10 cellular contexts compared by ENCODE assay signal in genomic region chr12:89451876-89452275, GRCh38.
DNase-seq lines count a peak whose midpoint lies in the region; ATAC-seq and TF ChIP-seq lines count a peak whose summit lies in the region.
"Had no signal": no experiment of that assay in that cellular context is flagged by ENCODE, and none has a peak within 500 bp of the region (broad histone marks: within the 10 kb centered on the region; RNA-seq: fewer than 3 reads in every experiment).

No MANE protein-coding gene starts in this region.

- ATAC-seq in GM19397 (IDR thresholded peaks at IDR 0.05; ENCODE audit: unreplicated experiment): no peak
- ATAC-seq in GM18498 (IDR thresholded peaks at IDR 0.05; ENCODE audit: unreplicated experiment): no peak
- no peak for ATAC-seq in HG03432 (IDR thresholded peaks at IDR 0.05; ENCODE audit: unreplicated experiment)

- H3K36me3 Mint-ChIP-seq in HFFc6 (ENCODE audit: low read depth): peaks cover 11% of the 10 kb centered on the region

- peaks cover 28% of the 10 kb centered on the region for H3K4me1 ChIP-seq in suprapubic skin

- peak overlapping the region; percentile 62 for H3K4me3 Mint-ChIP-seq in HFFc6

- no peaks in the 10 kb centered on the region; the same call in 1 of the 2 replicates for H3K9me3 Mint-ChIP-seq in HFFc6

- no peaks in the 10 kb centered on the region for H3K36me3 ChIP-seq in suprapubic skin

- H3K27me3 ChIP-seq in suprapubic skin: no peaks in the 10 kb centered on the region

- peaks cover 74% of the 10 kb centered on the region for H3K4me1 Mint-ChIP-seq in HFFc6 (ENCODE audit: low read depth)

- H3K27me3 Mint-ChIP-seq in HFFc6 (ENCODE audit: insufficient read depth): no peaks in the 10 kb centered on the region

- H3K4me3 ChIP-seq in choroid plexus epithelial cell (ENCODE audit: low read depth, low read length) (no peak overlapping the region), suprapubic skin (no peak overlapping the region)

- H3K27ac Mint-ChIP-seq in HFFc6: peak overlapping the region; percentile 91

- peak; percentile 34 for DNase-seq in HFFc6
- peak; percentile 95 for DNase-seq in choroid plexus epithelial cell (ENCODE audit: low read depth)
- peak; percentile 67 for DNase-seq in kidney tubule cell (ENCODE audit: low spot score)
- DNase-seq in suprapubic skin (ENCODE audit: low spot score in 2 of 2): no peak
- no peak for DNase-seq in NK-92 (lab: John Stamatoyannopoulos, UW; ENCODE audit: unreplicated experiment)
- DNase-seq: activated CD4-positive, alpha-beta T cell treated with anti-CD3 and anti-CD28 coated beads, Interleukin-2, amount 50 U/mL, for 1 hour; stimulated activated naive CD4-positive, alpha-beta T cell treated with Interleukin-2 at 50 U/mL for 16 hours had no signal

- no peak for TF ChIP-seq EP300 in suprapubic skin (IDR thresholded peaks at IDR 0.05)

- TF ChIP-seq POLR2A in suprapubic skin (IDR thresholded peaks at IDR 0.05): no peak

- TF ChIP-seq CTCF in HFFc6 (IDR thresholded peaks at IDR 0.05) (no peak), choroid plexus epithelial cell (conservative IDR thresholded peaks at IDR 0.05; ENCODE audit: low read depth, low read length) (no peak), suprapubic skin (IDR thresholded peaks at IDR 0.05) (no peak)

- peak overlapping the region; percentile 65 for H3K27ac ChIP-seq in suprapubic skin

- H3K9me3 ChIP-seq in suprapubic skin: no peaks in the 10 kb centered on the region

- 53% methylated on average over 9 of the region's 9 CpGs for WGBS in suprapubic skin

Comparison
In these comparisons a context has a peak if more than half of its experiments do, and no peak if none do; other contexts are left out.
1. DNase-seq: peak in HFFc6 (single experiment), choroid plexus epithelial cell (single experiment) and kidney tubule cell (single experiment); none in suprapubic skin (0 of 2) and NK-92 (single experiment).